25 cellular contexts compared by ENCODE assay signal in genomic region chr11:64053699-64054098, GRCh38. TPM values are rescaled to one million over a fixed set of nuclear protein-coding genes. Genes with fewer than 3 reads are reported as not detected.
A peak's percentile ranks its signal among the peaks of the same experiment; 100 is the strongest.
DNase-seq lines count a peak whose midpoint lies in the region; ATAC-seq and TF ChIP-seq lines count a peak whose summit lies in the region.
"Had no signal": no experiment of that assay in that cellular context is flagged by ENCODE, and none has a peak within 500 bp of the region (broad histone marks: within the 10 kb centered on the region; RNA-seq: fewer than 3 reads in every experiment).

No MANE protein-coding gene starts in this region.

- no peaks in the 10 kb centered on the region for H3K36me3 ChIP-seq in iPS-20b (ENCODE audit: insufficient read depth, low read depth, low read length)
- H3K36me3 ChIP-seq: suprapubic skin, vagina had no signal

- H3K14ac ChIP-seq in H9 (ENCODE audit: insufficient read depth, low read length), result no peak overlapping the region; the same call in 1 of the 2 replicates

- H3K9me3 Mint-ChIP-seq in H9 (no peaks in the 10 kb centered on the region; a peak in 1 of 5 replicates), brain (no peaks in the 10 kb centered on the region), progenitor cell of endocrine pancreas (ENCODE audit: low read depth) (no peaks in the 10 kb centered on the region)
- H3K9me3 Mint-ChIP-seq: activated naive CD4-positive, alpha-beta T cell treated with anti-CD3 and anti-CD28 coated beads, Interleukin-2, amount 10 ng/mL, durations not matched to agents 7 days and 5 days; activated T-cell treated with anti-CD3 and anti-CD28 coated beads, Interleukin-2, amount 50 U/mL, for 72 hours; CD4-positive, alpha-beta T cell; natural killer cell treated with Interleukin-12 subunit alpha and Interleukin-12 subunit beta and Interleukin-15 and Interleukin-18, amount 100 ng/mL, for 72 hours had no signal

- H4K20me1 ChIP-seq in H9 (ENCODE audit: control insufficient read depth, insufficient read depth, insufficient read length), result no peaks in the 10 kb centered on the region

- H2BK12ac ChIP-seq in H9 (ENCODE audit: insufficient read length, low read depth, low read length), result no peak overlapping the region

- H3K27ac Mint-ChIP-seq in H9 (peak overlapping the region in 1 of 3 experiments; percentile 39; a peak in 1 of 7 replicates), brain (peak overlapping the region; percentile 9 to 94 (median 55)), progenitor cell of endocrine pancreas (peak overlapping the region; percentile 70)
- H3K27ac Mint-ChIP-seq: activated naive CD4-positive, alpha-beta T cell treated with anti-CD3 and anti-CD28 coated beads, Interleukin-2, amount 10 ng/mL, durations not matched to agents 7 days and 5 days; activated T-cell treated with anti-CD3 and anti-CD28 coated beads, Interleukin-2, amount 50 U/mL, for 72 hours; CD4-positive, alpha-beta T cell; natural killer cell treated with Interleukin-12 subunit alpha and Interleukin-12 subunit beta and Interleukin-15 and Interleukin-18, amount 100 ng/mL, for 72 hours had no signal

- H2BK5ac ChIP-seq in H9 (ENCODE audit: insufficient read length, low read length), result no peak overlapping the region

- H3K36me3 Mint-ChIP-seq in H9 (ENCODE audit: insufficient read depth in 1 of 3, low read depth in 3 of 3) (no peaks in the 10 kb centered on the region), brain (no peaks in the 10 kb centered on the region), progenitor cell of endocrine pancreas (ENCODE audit: insufficient read depth) (no peaks in the 10 kb centered on the region)
- H3K36me3 Mint-ChIP-seq: activated naive CD4-positive, alpha-beta T cell treated with anti-CD3 and anti-CD28 coated beads, Interleukin-2, amount 10 ng/mL, durations not matched to agents 7 days and 5 days; natural killer cell treated with Interleukin-12 subunit alpha and Interleukin-12 subunit beta and Interleukin-15 and Interleukin-18, amount 100 ng/mL, for 72 hours had no signal

- peaks cover 13% of the 10 kb centered on the region; the same call in 1 of the 2 replicates for H3K27me3 ChIP-seq in H9 (ENCODE audit: insufficient read depth, low read length)
- peaks cover 98% of the 10 kb centered on the region for H3K27me3 ChIP-seq in iPS-20b (ENCODE audit: insufficient read depth, low read length)
- H3K27me3 ChIP-seq: suprapubic skin, vagina had no signal

- no peak overlapping the region for H4K8ac ChIP-seq in H9 (replicated peaks; ENCODE audit: insufficient read length, low read depth, low read length)

- H3K9ac ChIP-seq in H9 (ENCODE audit: extremely low read depth, insufficient read length, low read length), result no peak overlapping the region
- H3K9ac ChIP-seq in iPS-20b (ENCODE audit: low read depth, low read length), result no peak overlapping the region

- no peak for TF ChIP-seq CTCF in H9 (conservative IDR thresholded peaks at IDR 0.05)
- no peak for TF ChIP-seq CTCF in brain (conservative IDR thresholded peaks at IDR 0.05)
- no peak for TF ChIP-seq CTCF in progenitor cell of endocrine pancreas (IDR thresholded peaks at IDR 0.05; ENCODE audit: unreplicated experiment)

- H3K27ac ChIP-seq in H9 (ENCODE audit: insufficient read length, low read depth, low read length), result no peak overlapping the region
- no peak overlapping the region for H3K27ac ChIP-seq in iPS-20b (ENCODE audit: low read length)
- H3K27ac ChIP-seq: epithelial cell of prostate, PC-9, suprapubic skin, vagina had no signal

- H2BK20ac ChIP-seq in H9 (ENCODE audit: low read depth, low read length, poor library complexity, severe bottlenecking), result no peak overlapping the region

- peaks cover 2% of the 10 kb centered on the region; the same call in 1 of the 2 replicates for H3K4me1 ChIP-seq in H9 (ENCODE audit: insufficient read depth, low read length)
- peaks cover 12% of the 10 kb centered on the region for H3K4me1 ChIP-seq in iPS-20b (ENCODE audit: insufficient read depth, low read length)
- H3K4me1 ChIP-seq: suprapubic skin had no signal

- H3K23me2 ChIP-seq in H9 (ENCODE audit: insufficient read length, low read depth, low read length, poor library complexity, severe bottlenecking), result no peaks in the 10 kb centered on the region

- H3T11ph ChIP-seq in H9 (ENCODE audit: low read length), result no peak overlapping the region

- H3K4me1 Mint-ChIP-seq in H9 (peaks cover 29 to 33% of the 10 kb centered on the region in 2 experiments), brain (peaks cover 63% of the 10 kb centered on the region), progenitor cell of endocrine pancreas (ENCODE audit: low read depth) (peaks cover 4% of the 10 kb centered on the region)
- H3K4me1 Mint-ChIP-seq: activated naive CD4-positive, alpha-beta T cell treated with anti-CD3 and anti-CD28 coated beads, Interleukin-2, amount 10 ng/mL, durations not matched to agents 7 days and 5 days had no signal

- H2BK120ac ChIP-seq in H9 (ENCODE audit: low read depth, low read length, poor library complexity, severe bottlenecking), result no peak overlapping the region

- ATAC-seq in HG03280 (IDR thresholded peaks at IDR 0.05; ENCODE audit: unreplicated experiment), result no peak
- ATAC-seq: activated T-cell treated with anti-CD3 and anti-CD28 coated beads, Interleukin-2, amount 50 U/mL, for 72 hours; HCT116; left lobe of liver; natural killer cell treated with Interleukin-12 subunit alpha and Interleukin-12 subunit beta and Interleukin-15 and Interleukin-18, amount 100 ng/mL, for 72 hours had no signal

- H3K4me3 Mint-ChIP-seq in H9 (peak overlapping the region in 1 of 2 experiments; percentile 5; a peak in 1 of 5 replicates), brain (peak overlapping the region in 1 of 5 experiments; percentile 8), progenitor cell of endocrine pancreas (ENCODE audit: low read depth) (no peak overlapping the region)
- H3K4me3 Mint-ChIP-seq: activated naive CD4-positive, alpha-beta T cell treated with anti-CD3 and anti-CD28 coated beads, Interleukin-2, amount 10 ng/mL, durations not matched to agents 7 days and 5 days; activated T-cell treated with anti-CD3 and anti-CD28 coated beads, Interleukin-2, amount 50 U/mL, for 72 hours; CD4-positive, alpha-beta T cell; natural killer cell treated with Interleukin-12 subunit alpha and Interleukin-12 subunit beta and Interleukin-15 and Interleukin-18, amount 100 ng/mL, for 72 hours had no signal

- no peak overlapping the region for H3K18ac ChIP-seq in H9 (ENCODE audit: insufficient read length, low read depth, low read length)

- no peak overlapping the region for H2AK5ac ChIP-seq in H9 (ENCODE audit: insufficient read length, low read length)

- H3K9me3 ChIP-seq in H9 (ENCODE audit: control insufficient read depth, low read depth, low read length), result no peaks in the 10 kb centered on the region
- H3K9me3 ChIP-seq in iPS-20b (ENCODE audit: insufficient read depth, low read depth, low read length), result no peaks in the 10 kb centered on the region
- H3K9me3 ChIP-seq: suprapubic skin, vagina had no signal

- WGBS in H9 (ENCODE audit: extremely low coverage, insufficient read length, low lambda C conversion rate), result no CpG with 5 or more reads among the region's 15 CpGs

- no peak overlapping the region for H3K56ac ChIP-seq in H9 (ENCODE audit: insufficient read length, low read depth, low read length)

- no peak overlapping the region for H2AFZ ChIP-seq in H9 (ENCODE audit: low read length)
- H2AFZ ChIP-seq: PC-9 had no signal

- no peak overlapping the region for H3K4ac ChIP-seq in H9 (ENCODE audit: low read depth, low read length)

- no peak overlapping the region for H4K5ac ChIP-seq in H9 (ENCODE audit: insufficient read length, low read depth, low read length)

- no peak overlapping the region for H3K4me2 ChIP-seq in H9 (ENCODE audit: insufficient read depth, insufficient read length, low read length)
- H3K4me2 ChIP-seq: PC-9 had no signal

- H2BK15ac ChIP-seq in H9 (ENCODE audit: low read depth, low read length), result no peak overlapping the region

- H3K23ac ChIP-seq in H9 (ENCODE audit: insufficient read length, low read depth, low read length), result no peak overlapping the region

- no peak overlapping the region for H4K91ac ChIP-seq in H9 (ENCODE audit: insufficient read length, low read depth, low read length)

- DNase-seq in H9 (peak; percentile 87), progenitor cell of endocrine pancreas (ENCODE audit: low spot score, unreplicated experiment) (no peak), A172 (ENCODE audit: low spot score) (no peak), globus pallidus (ENCODE audit: low spot score) (no peak)
- DNase-seq: activated CD4-positive, alpha-beta T cell treated with anti-CD3 and anti-CD28 coated beads for 4 hours; activated naive CD4-positive, alpha-beta T cell treated with anti-CD3 and anti-CD28 coated beads, Interleukin-2, amount 10 ng/mL, durations not matched to agents 7 days and 5 days; activated T-cell treated with anti-CD3 and anti-CD28 coated beads, Interleukin-2, amount 50 U/mL, for 72 hours; CD4-positive, alpha-beta T cell; central memory CD4-positive, alpha-beta T cell; GDM1; hippocampal formation; KBM-7; midbrain; NCI-H146; PC-9; SHP77 had no signal

- H3K79me2 ChIP-seq in H9 (ENCODE audit: insufficient read depth, low read length), result no peaks in the 10 kb centered on the region

- H3K4me3 ChIP-seq in iPS-20b (ENCODE audit: low read length), result peak overlapping the region; percentile 32; the same call in 1 of the 2 replicates
- H3K4me3 ChIP-seq: PC-9, suprapubic skin, vagina had no signal

- peaks cover 70% of the 10 kb centered on the region for H3K27me3 Mint-ChIP-seq in H9 (ENCODE audit: low read depth)
- peaks cover 2% of the 10 kb centered on the region for H3K27me3 Mint-ChIP-seq in brain
- H3K27me3 Mint-ChIP-seq in progenitor cell of endocrine pancreas, result peaks cover 33% of the 10 kb centered on the region
- H3K27me3 Mint-ChIP-seq: CD4-positive, alpha-beta T cell; natural killer cell treated with Interleukin-12 subunit alpha and Interleukin-12 subunit beta and Interleukin-15 and Interleukin-18, amount 100 ng/mL, for 72 hours had no signal

- no peaks in the 10 kb centered on the region for H3K79me1 ChIP-seq in H9 (ENCODE audit: insufficient read depth, low read depth, low read length, poor library complexity, severe bottlenecking)

RNA-seq across cellular contexts. Expression of gene FLRT1, which starts 18.0 kb away (rescaled TPM):
- total RNA-seq in H9 (2021), result 0.24 and 0.31 TPM in 2 replicates
- polyA plus RNA-seq in brain (ENCODE audit: insufficient read depth, low read depth, low replicate concordance), result 27.0 TPM
- 0.17 and 0.24 TPM in 2 replicates for total RNA-seq in progenitor cell of endocrine pancreas
- total RNA-seq in A172 (2014; rRNA removed; shearing (Covaris generic)), result not detected in 2 replicates
- total RNA-seq: CD4-positive, alpha-beta T cell; left lobe of liver; natural killer cell treated with Interleukin-12 subunit alpha and Interleukin-12 subunit beta and Interleukin-15 and Interleukin-18, amount 100 ng/mL, for 72 hours; suprapubic skin had no signal
